In genomic region chr20:5796369-5797040, GRCh38 we compare ENCODE assay signal across 20 cellular contexts. TPM values are rescaled to one million over a fixed set of nuclear protein-coding genes. Genes with fewer than 3 reads are reported as not detected.
DNase-seq lines count a peak whose midpoint lies in the region; ATAC-seq, FAIRE-seq and TF ChIP-seq lines count a peak whose summit lies in the region.
"Had no signal": no experiment of that assay in that cellular context is flagged by ENCODE, and none has a peak within 500 bp of the region (broad histone marks: within the 10 kb centered on the region; RNA-seq: fewer than 3 reads in every experiment).

No MANE protein-coding gene starts in this region.

- TF ChIP-seq POLR2A in HepG2 (IDR thresholded peaks at IDR 0.05; ENCODE audit: insufficient read depth in 1 of 2, low read depth in 2 of 2, low read length in 2 of 2) (no peak), right lobe of liver (IDR thresholded peaks at IDR 0.05) (no peak), stomach (IDR thresholded peaks at IDR 0.05) (no peak), GM12891 (IDR thresholded peaks at IDR 0.05; ENCODE audit: low read depth, low read length) (no peak)

- H3K36me3 ChIP-seq in HepG2 (replicated peaks in 1 of 2; ENCODE audit: control insufficient read depth in 1 of 2, insufficient read depth in 2 of 2, low read length in 2 of 2) (no peaks in the 10 kb centered on the region), right lobe of liver (no peaks in the 10 kb centered on the region), stomach (peaks cover 0 to 6% (median 0%) of the 10 kb centered on the region in 4 donors)
- H3K36me3 ChIP-seq: MG63 had no signal

- ATAC-seq in HepG2 (peak; percentile 60), right lobe of liver (no peak), left lobe of liver (no peak), HG03045 (IDR thresholded peaks at IDR 0.05; ENCODE audit: unreplicated experiment) (no peak)

- in situ Hi-C loops in HepG2 (cut with HindIII; ENCODE audit: extremely low pct_ligation_motif_present, low pct_unique_long_range_greater_than_20kb) = no loop called here

- 86% methylated on average over 8 of the region's 8 CpGs for WGBS in HepG2 (ENCODE audit: low lambda C conversion rate)
- WGBS in right lobe of liver (ENCODE audit: insufficient coverage, low coverage, low lambda C conversion rate, missing lambda C conversion rate) = 89% methylated on average over 8 of the region's 8 CpGs
- WGBS in stomach, 5 donors = 72 to 87% (median 75%) methylated on average over 8 of the region's 8 CpGs

- TF ChIP-seq CTCF in HepG2 (CRISPR knock-in tag; IDR thresholded peaks at IDR 0.05) (no peak), right lobe of liver (IDR thresholded peaks at IDR 0.05) (no peak), VCaP (conservative IDR thresholded peaks at IDR 0.05) (no peak), stomach (IDR thresholded peaks at IDR 0.05) (no peak)

- intact Hi-C loops in HepG2 (cut with micrococcal nuclease; ENCODE audit: unreplicated experiment) = no loop called here
- intact Hi-C loops in right lobe of liver (cut with DNase I) = no loop called here
- intact Hi-C loops in stomach (cut with DNase I; ENCODE audit: low total_unique reads) = no loop called here

- H2AFZ ChIP-seq in HepG2 (ENCODE audit: low read length) = no peak overlapping the region

- H3K9ac ChIP-seq in HepG2 (ENCODE audit: insufficient read depth, low read depth, low read length) = no peak overlapping the region

- peak overlapping the region; percentile 0 for H3K27ac ChIP-seq in HepG2 (ENCODE audit: extremely low read length, insufficient read depth, low read length)
- no peak overlapping the region for H3K27ac ChIP-seq in right lobe of liver
- peak overlapping the region; percentile 25 for H3K27ac ChIP-seq in VCaP
- peak overlapping the region in 3 of 5 donors; percentile 1 to 26 (median 16) for H3K27ac ChIP-seq in stomach

- POLR2A ChIA-PET in HepG2 (lab: Yijun Ruan, JAX) = interaction anchor here (0.7 to 1.3 kb wide), 4 partner anchors 16 to 341 kb away, joined by 3 to 6 read pairs (median 3); no protein-coding TSS in a partner anchor

- peak; percentile 31 for DNase-seq in HepG2 (ENCODE audit: low spot score)
- DNase-seq in right lobe of liver = no peak
- peak; percentile 16 for DNase-seq in left lobe of liver (ENCODE audit: low spot score)
- no peak for DNase-seq in stomach
- no peak for DNase-seq in SHP77 treated with DMSO at 0.1 percent for 48 hours (lab: John Stamatoyannopoulos, UW)
- no peak for DNase-seq in GM12891 (ENCODE audit: insufficient read length, low spot score)
- DNase-seq: 8988T, C1 segment of cervical spinal cord, GF-D8, HFFc6, Karpas-422, MG63, NCI-H1092, NCI-H146, NCI-H2081, NCI-H510A treated with DMSO at 0.1 percent for 48 hours, SHP77 had no signal

- H3K4me3 ChIP-seq in HepG2 (replicated peaks in 1 of 3; ENCODE audit: insufficient read depth in 1 of 3, low read depth in 2 of 3, low read length in 3 of 3) (no peak overlapping the region), right lobe of liver (no peak overlapping the region), stomach (no peak overlapping the region)
- H3K4me3 ChIP-seq: MG63 had no signal

- no peak for TF ChIP-seq EP300 in HepG2 (IDR thresholded peaks at IDR 0.05; ENCODE audit: low read depth in 2 of 2, low read length in 2 of 2)
- TF ChIP-seq EP300 in HepG2 (CRISPR knock-in tag; IDR thresholded peaks at IDR 0.05; ENCODE audit: borderline replicate concordance) = no peak
- TF ChIP-seq EP300 in stomach (IDR thresholded peaks at IDR 0.05) = no peak

- FAIRE-seq in HepG2 (lab: Jason Lieb, UNC) = no peak
- no peak for FAIRE-seq in GM12891 (lab: Jason Lieb, UNC)
- FAIRE-seq: H54 had no signal

- H4K20me1 ChIP-seq in HepG2 (ENCODE audit: insufficient read depth, low read length) = no peaks in the 10 kb centered on the region

- no peak for TF ChIP-seq RAD21 in HepG2 (CRISPR knock-in tag; IDR thresholded peaks at IDR 0.05)

- CTCF ChIA-PET in HepG2 (lab: Yijun Ruan, JAX; ENCODE audit: low intra/inter-chr PET ratio, low total read pairs) = no interaction called here

- H3K27me3 ChIP-seq in HepG2 (ENCODE audit: control insufficient read depth in 1 of 2, insufficient read depth in 2 of 2, low read length in 2 of 2) (no peaks in the 10 kb centered on the region), right lobe of liver (no peaks in the 10 kb centered on the region), stomach (no peaks in the 10 kb centered on the region)
- H3K27me3 ChIP-seq: MG63 had no signal

- H3K4me2 ChIP-seq in HepG2 (ENCODE audit: low read depth, low read length) = 0 out of 2 replicates have a peak overlapping the region, but pooled peaks have one; percentile 0

- no peaks in the 10 kb centered on the region for H3K79me2 ChIP-seq in HepG2 (ENCODE audit: insufficient read depth, low read length)

- no peaks in the 10 kb centered on the region for H3K9me3 ChIP-seq in HepG2 (ENCODE audit: low read length)
- no peaks in the 10 kb centered on the region for H3K9me3 ChIP-seq in right lobe of liver
- H3K9me3 ChIP-seq in stomach = no peaks in the 10 kb centered on the region
- H3K9me3 ChIP-seq: MG63 had no signal

- no TSS peak for BruUV-seq in HepG2 (replicated peaks; lab: Mats Ljungman, UMichigan)

- H3K4me1 ChIP-seq in HepG2 (ENCODE audit: insufficient read depth, low read length) (peaks cover 36% of the 10 kb centered on the region), right lobe of liver (no peaks in the 10 kb centered on the region), stomach (peaks cover 0 to 11% (median 2%) of the 10 kb centered on the region in 4 donors)

TF ChIP-seq in HepG2, 621 proteins besides CTCF, POLR2A, EP300 and RAD21 (continues in another document):
- TF ChIP-seq GMEB1 (CRISPR knock-in tag; IDR thresholded peaks at IDR 0.05; ENCODE audit: borderline replicate concordance) = no peak
- no peak for TF ChIP-seq FOXP1 (IDR thresholded peaks at IDR 0.05)
- no peak for TF ChIP-seq FOXP1 (CRISPR knock-in tag; IDR thresholded peaks at IDR 0.05)
- TF ChIP-seq ZNF121 (CRISPR knock-in tag; IDR thresholded peaks at IDR 0.05) = peak; percentile 96

TF ChIP-seq in GM12891, 5 proteins besides CTCF, POLR2A, EP300 and RAD21:
- TF ChIP-seq POU2F2 (IDR thresholded peaks at IDR 0.05; ENCODE audit: low read depth, low read length) (no peak), POLR2AphosphoS5 (IDR thresholded peaks at IDR 0.05; ENCODE audit: low read depth, low read length) (no peak), SPI1 (IDR thresholded peaks at IDR 0.05; ENCODE audit: low read depth, low read length) (no peak), PAX5 (IDR thresholded peaks at IDR 0.05; ENCODE audit: insufficient read depth, low read length, severe bottlenecking) (no peak), TAF1 (IDR thresholded peaks at IDR 0.05; ENCODE audit: low read depth, low read length) (no peak)
TF ChIP-seq in GM12891: peak in this region for 0.

RNA-seq across cellular contexts. Expression of gene SHLD1, which starts 46.3 kb away (rescaled TPM):
- 8.9 and 11.3 TPM in 2 replicates for total RNA-seq in HepG2 (2016; rRNA removed; fragmentation: Illumina TruSeq; extraction: Trizol)
- total RNA-seq in HepG2 (2016; cell fraction: cytosol; rRNA removed; fragmentation: Illumina TruSeq; extraction: Trizol; ENCODE audit: low read depth) = 4.2 and 5.0 TPM in 2 replicates
- total RNA-seq in HepG2 (2016; cell fraction: insoluble cytoplasmic fraction; rRNA removed; fragmentation: Illumina TruSeq; extraction: Trizol) = 7.4 and 10.6 TPM in 2 replicates
- 4.7 and 6.6 TPM in 2 replicates for total RNA-seq in HepG2 (2016; cell fraction: membrane; rRNA removed; fragmentation: Illumina TruSeq; extraction: Trizol)
- total RNA-seq in HepG2 (2016; cell fraction: nucleus; rRNA removed; fragmentation: Illumina TruSeq; extraction: Trizol) = 5.9 and 8.2 TPM in 2 replicates
- 10.0 and 11.4 TPM in 2 replicates for polyA plus RNA-seq in HepG2 (2011; rRNA removed)
- polyA plus RNA-seq in HepG2 (2011; cell fraction: cytosol; rRNA removed) = 10.9 and 12.3 TPM in 2 replicates
- 3.6 and 4.4 TPM in 2 replicates for polyA plus RNA-seq in HepG2 (2011; cell fraction: nucleus; rRNA removed)
- 6.9 and 10.2 TPM in 2 replicates for polyA plus RNA-seq in HepG2 (2012)
- 3.7 and 4.1 TPM in 2 replicates for polyA plus RNA-seq in HepG2 (2016; cell fraction: cytosol; fragmentation: Illumina TruSeq; extraction: Trizol; ENCODE audit: low read depth)
- 14.4 and 15.1 TPM in 2 replicates for polyA plus RNA-seq in HepG2 (2016; cell fraction: insoluble cytoplasmic fraction; fragmentation: Illumina TruSeq; extraction: Trizol; ENCODE audit: low read depth)
- polyA plus RNA-seq in HepG2 (2016; cell fraction: membrane; fragmentation: Illumina TruSeq; extraction: Trizol; ENCODE audit: low read depth) = 6.3 and 6.6 TPM in 2 replicates
- polyA plus RNA-seq in HepG2 (2016; cell fraction: nucleus; fragmentation: Illumina TruSeq; extraction: Trizol; ENCODE audit: insufficient read depth, low read depth) = 6.6 and 9.9 TPM in 2 replicates
- 0.94 and 8.3 TPM in 2 replicates for polyA minus RNA-seq in HepG2 (2011; rRNA and poly(A)+ RNA removed; ENCODE audit: low replicate concordance)
- 3.9 and 4.2 TPM in 2 replicates for polyA minus RNA-seq in HepG2 (2011; cell fraction: cytosol; rRNA and poly(A)+ RNA removed)
- 15.9 and 20.3 TPM in 2 replicates for polyA minus RNA-seq in HepG2 (2011; cell fraction: nucleus; rRNA and poly(A)+ RNA removed)
- total RNA-seq in right lobe of liver = 1 to 10 TPM in 3 of 6 experiments, under 1 TPM in 2, not detected in 1; 0.69 to 1.9 (median 1.4) TPM
- total RNA-seq in left lobe of liver = 1.9 TPM
- total RNA-seq in stomach = 1 to 10 TPM in 4 of 5 donors, not detected in 1; 1.3 to 3.5 (median 2.4) TPM
- polyA plus RNA-seq in stomach = 10 to 100 TPM in 1 of 3 donors, 1 to 10 TPM in 2; 7.6 to 10.5 (median 8.1) TPM
- polyA plus RNA-seq in GM12891 (2012; ENCODE audit: low read depth, missing spikeins) = 10.9 TPM

Comparison
In these comparisons a context has a peak if more than half of its experiments do, and no peak if none do; other contexts are left out.
1. DNase-seq: peak in HepG2 (single experiment) and left lobe of liver (single experiment); none in right lobe of liver (0 of 3), stomach (single experiment), SHP77 treated with DMSO at 0.1 percent for 48 hours (single experiment) and GM12891 (single experiment).
2. H3K27ac ChIP-seq: peak in HepG2 (single experiment), VCaP (single experiment) and stomach (3 of 5); none in right lobe of liver (0 of 3).